Comparison of ENCODE assay signal across 12 cellular contexts in genomic region chr2:221529177-221529942, GRCh38. TPM values are rescaled to one million over a fixed set of nuclear protein-coding genes. Genes with fewer than 3 reads are reported as not detected.
DNase-seq lines count a peak whose midpoint lies in the region; ATAC-seq and TF ChIP-seq lines count a peak whose summit lies in the region.
"Had no signal": no experiment of that assay in that cellular context is flagged by ENCODE, and none has a peak within 500 bp of the region (broad histone marks: within the 10 kb centered on the region; RNA-seq: fewer than 3 reads in every experiment).

No MANE protein-coding gene starts in this region.

- H3K27me3 Mint-ChIP-seq in activated CD8-positive, alpha-beta T cell treated with anti-CD3 and anti-CD28 coated beads, Interleukin-2, amount 10 ng/mL, durations not matched to agents 7 days and 5 days (ENCODE audit: low read depth): peaks cover 5% of the 10 kb centered on the region

- H3K36me3 ChIP-seq in Loucy (ENCODE audit: insufficient read depth, low read length): no peaks in the 10 kb centered on the region
- H3K36me3 ChIP-seq in skeletal muscle satellite cell (ENCODE audit: insufficient read depth, low read length): no peaks in the 10 kb centered on the region

- peaks cover 23% of the 10 kb centered on the region for H3K4me1 Mint-ChIP-seq in activated CD8-positive, alpha-beta T cell treated with anti-CD3 and anti-CD28 coated beads, Interleukin-2, amount 10 ng/mL, durations not matched to agents 7 days and 5 days (ENCODE audit: low read depth)

- H3F3A ChIP-seq in Loucy (ENCODE audit: low read depth): no peaks in the 10 kb centered on the region

- POLR2A ChIA-PET in activated CD8-positive, alpha-beta T cell treated with anti-CD3 and anti-CD28 coated beads, Interleukin-2, amount 10 ng/mL, durations not matched to agents 7 days and 5 days (lab: Charles Lee): no interaction called here

- H3K36me3 Mint-ChIP-seq in activated CD8-positive, alpha-beta T cell treated with anti-CD3 and anti-CD28 coated beads, Interleukin-2, amount 10 ng/mL, durations not matched to agents 7 days and 5 days (ENCODE audit: low read depth): no peaks in the 10 kb centered on the region

- no peaks in the 10 kb centered on the region for H3K9me2 ChIP-seq in Loucy (replicated peaks; ENCODE audit: low read depth, low read length)

- DNase-seq in activated CD8-positive, alpha-beta T cell treated with anti-CD3 and anti-CD28 coated beads, Interleukin-2, amount 10 ng/mL, durations not matched to agents 7 days and 5 days: no peak
- DNase-seq in Right ventricle myocardium superior (no peak), NCI-H2081 treated with DMSO at 0.1 percent for 48 hours (lab: John Stamatoyannopoulos, UW) (no peak)
- DNase-seq: activated CD8-positive, alpha-beta memory T cell treated with anti-CD3 and anti-CD28 coated beads, Interleukin-2, amount 50 U/mL, for 4 hours; DND-41; KBM-7; NCI-H510A had no signal

- peak overlapping the region; percentile 24; the same call in 1 of the 2 replicates for H2AFZ ChIP-seq in Loucy (ENCODE audit: low read length)

- H3K9me3 ChIP-seq in Loucy (ENCODE audit: insufficient read depth, low read depth, low read length): no peaks in the 10 kb centered on the region
- H3K9me3 ChIP-seq in skeletal muscle satellite cell (replicated peaks; ENCODE audit: low read length): no peaks in the 10 kb centered on the region

- H3K9me3 Mint-ChIP-seq in activated CD8-positive, alpha-beta T cell treated with anti-CD3 and anti-CD28 coated beads, Interleukin-2, amount 10 ng/mL, durations not matched to agents 7 days and 5 days (ENCODE audit: insufficient read depth): no peaks in the 10 kb centered on the region

- peak overlapping the region; percentile 56 for H3K9ac ChIP-seq in Loucy (ENCODE audit: low read depth, low read length, poor library complexity, severe bottlenecking)
- H3K9ac ChIP-seq in skeletal muscle satellite cell (ENCODE audit: low read depth, low read length): no peak overlapping the region

- H3K79me2 ChIP-seq in Loucy (ENCODE audit: insufficient read depth, low read length): no peaks in the 10 kb centered on the region

- ATAC-seq in activated CD8-positive, alpha-beta T cell treated with anti-CD3 and anti-CD28 coated beads, Interleukin-2, amount 10 ng/mL, durations not matched to agents 7 days and 5 days: no peak
- ATAC-seq in Right ventricle myocardium superior (ENCODE audit: poor library complexity) (peak; percentile 45), GM21390 (IDR thresholded peaks at IDR 0.05; ENCODE audit: unreplicated experiment) (no peak), HG03097 (IDR thresholded peaks at IDR 0.05; ENCODE audit: low FRiP score, unreplicated experiment) (no peak)

- CTCF ChIA-PET in activated CD8-positive, alpha-beta T cell treated with anti-CD3 and anti-CD28 coated beads, Interleukin-2, amount 10 ng/mL, durations not matched to agents 7 days and 5 days (lab: Charles Lee): no interaction called here

- H3K27ac Mint-ChIP-seq in activated CD8-positive, alpha-beta T cell treated with anti-CD3 and anti-CD28 coated beads, Interleukin-2, amount 10 ng/mL, durations not matched to agents 7 days and 5 days: peak overlapping the region; percentile 14

- peak overlapping the region; percentile 61 for H3K4me2 ChIP-seq in Loucy (ENCODE audit: low read depth, low read length, poor library complexity, severe bottlenecking)
- peak overlapping the region; percentile 21 for H3K4me2 ChIP-seq in skeletal muscle satellite cell (ENCODE audit: low read length)

- H3K27me3 ChIP-seq in Loucy (ENCODE audit: insufficient read depth, low read length, poor library complexity, severe bottlenecking) (no peaks in the 10 kb centered on the region), skeletal muscle satellite cell (ENCODE audit: control insufficient read depth, insufficient read depth, low read length) (no peaks in the 10 kb centered on the region)

- H3K4me1 ChIP-seq in Loucy (ENCODE audit: insufficient read depth, low read length, poor library complexity, severe bottlenecking) (peaks cover 47% of the 10 kb centered on the region), skeletal muscle satellite cell (ENCODE audit: control insufficient read depth, insufficient read depth, low read length) (peaks cover 26% of the 10 kb centered on the region)

- no peak overlapping the region for H3K4me3 ChIP-seq in Loucy (ENCODE audit: low read length, poor library complexity, severe bottlenecking)
- H3K4me3 ChIP-seq in skeletal muscle satellite cell (ENCODE audit: low read length): no peak overlapping the region
- H3K4me3 ChIP-seq: coronary artery had no signal

- intact Hi-C loops in Right ventricle myocardium superior (cut with DNase I): no loop called here

- H3K4me3 Mint-ChIP-seq in activated CD8-positive, alpha-beta T cell treated with anti-CD3 and anti-CD28 coated beads, Interleukin-2, amount 10 ng/mL, durations not matched to agents 7 days and 5 days: no peak overlapping the region

- no peak for TF ChIP-seq CTCF in Loucy (conservative IDR thresholded peaks at IDR 0.05; ENCODE audit: low read length)

- H4K20me1 ChIP-seq in Loucy (ENCODE audit: insufficient read depth, low read length, poor library complexity, severe bottlenecking): no peaks in the 10 kb centered on the region

RNA-seq across cellular contexts. Expression of gene EPHA4, which starts 42.7 kb away (rescaled TPM):
- 1 to 10 TPM; 1.2 to 1.5 TPM for total RNA-seq in activated CD8-positive, alpha-beta T cell treated with anti-CD3 and anti-CD28 coated beads, Interleukin-2, amount 10 ng/mL, durations not matched to agents 7 days and 5 days
- total RNA-seq in Right ventricle myocardium superior: 11.9 TPM
- 16.5 and 21.6 TPM in 2 replicates for total RNA-seq in skeletal muscle satellite cell (2012; rRNA removed)
